ENCODE assay signal across 8 cellular contexts in genomic region chr10:22605168-22605567, GRCh38.
A peak's percentile ranks its signal among the peaks of the same experiment; 100 is the strongest.
DNase-seq lines count a peak whose midpoint lies in the region; ATAC-seq and TF ChIP-seq lines count a peak whose summit lies in the region.

No MANE protein-coding gene starts in this region.

- H3K4me3 ChIP-seq in Caco-2 (ENCODE audit: low read depth, low read length), result no peak overlapping the region

- ATAC-seq in HG03378 (IDR thresholded peaks at IDR 0.05; ENCODE audit: unreplicated experiment) (peak; percentile 34), naive B cell (ENCODE audit: low read depth in 2 of 2) (peak; percentile 34 to 42), GM19324 (IDR thresholded peaks at IDR 0.05; ENCODE audit: low FRiP score, unreplicated experiment) (no peak), HG02763 (IDR thresholded peaks at IDR 0.05; ENCODE audit: unreplicated experiment) (no peak)

- CTCF ChIA-PET in Caco-2 (lab: Charles Lee), result no interaction called here

- DNase-seq in GM03348 (ENCODE audit: low spot score), result peak; percentile 81
- DNase-seq in naive B cell, result peak; percentile 68
- no peak for DNase-seq in GOT3 (lab: John Stamatoyannopoulos, UW)
- DNase-seq in Caco-2, result no peak

- H3K27ac Mint-ChIP-seq in naive B cell, result peak overlapping the region; percentile 93 to 97 (median 96)
- H3K27ac Mint-ChIP-seq in Caco-2 (ENCODE audit: unreplicated experiment), result no peak overlapping the region

- H3K27me3 Mint-ChIP-seq in naive B cell (no peaks in the 10 kb centered on the region), Caco-2 (ENCODE audit: insufficient read depth, unreplicated experiment) (no peaks in the 10 kb centered on the region)

- H3K27ac ChIP-seq in angular gyrus (ENCODE audit: low read depth, low read length), result peak overlapping the region; percentile 49

- POLR2A ChIA-PET in Caco-2 (lab: Charles Lee), result no interaction called here

- peaks cover 15 to 17% of the 10 kb centered on the region in 2 donors for H3K36me3 Mint-ChIP-seq in naive B cell
- H3K36me3 Mint-ChIP-seq in Caco-2 (ENCODE audit: insufficient read depth, unreplicated experiment), result peaks cover 24% of the 10 kb centered on the region

- H3K4me1 ChIP-seq in Caco-2, result no peaks in the 10 kb centered on the region

- BruUV-seq in Caco-2 (replicated peaks; lab: Mats Ljungman, UMichigan), result no TSS peak

- TF ChIP-seq CTCF in Caco-2 (IDR thresholded peaks at IDR 0.05; ENCODE audit: insufficient read depth in 1 of 2, low read depth in 1 of 2, low read length in 1 of 2, severe bottlenecking in 1 of 2, unreplicated experiment in 1 of 2), result no peak

- no peaks in the 10 kb centered on the region for H3K27me3 ChIP-seq in Caco-2 (replicated peaks; ENCODE audit: control insufficient read depth, insufficient read depth, low read length)

- H3K4me1 Mint-ChIP-seq in naive B cell (peaks cover 57 to 96% (median 85%) of the 10 kb centered on the region in 3 donors), Caco-2 (ENCODE audit: low read depth, unreplicated experiment) (peaks cover 11% of the 10 kb centered on the region)

- no peaks in the 10 kb centered on the region for H3K36me3 ChIP-seq in Caco-2 (ENCODE audit: control insufficient read depth, insufficient read depth, low read length)

- H3K9me3 Mint-ChIP-seq in naive B cell (peaks cover 0 to 9% (median 2%) of the 10 kb centered on the region in 7 donors), Caco-2 (ENCODE audit: unreplicated experiment) (peaks cover 14% of the 10 kb centered on the region)

- intact Hi-C loops in Caco-2 (cut with micrococcal nuclease; ENCODE audit: unreplicated experiment), result no loop called here

- 0 out of 2 replicates have a peak, but pooled peaks cover 5% of the 10 kb centered on the region for H3K9me3 ChIP-seq in Caco-2

- H3K4me3 Mint-ChIP-seq in naive B cell (peak overlapping the region; percentile 3 to 91 (median 85)), Caco-2 (ENCODE audit: unreplicated experiment) (no peak overlapping the region)

Comparison
In these comparisons a context has a peak if more than half of its experiments do, and no peak if none do; other contexts are left out.
1. DNase-seq: peak in GM03348 (single experiment) and naive B cell (single experiment); none in GOT3 (single experiment) and Caco-2 (0 of 2).
2. ATAC-seq: peak in HG03378 (single experiment) and naive B cell (2 of 2); none in GM19324 (single experiment) and HG02763 (single experiment).